1 cellular context compared by ENCODE assay signal in the genomic region with DNA sequence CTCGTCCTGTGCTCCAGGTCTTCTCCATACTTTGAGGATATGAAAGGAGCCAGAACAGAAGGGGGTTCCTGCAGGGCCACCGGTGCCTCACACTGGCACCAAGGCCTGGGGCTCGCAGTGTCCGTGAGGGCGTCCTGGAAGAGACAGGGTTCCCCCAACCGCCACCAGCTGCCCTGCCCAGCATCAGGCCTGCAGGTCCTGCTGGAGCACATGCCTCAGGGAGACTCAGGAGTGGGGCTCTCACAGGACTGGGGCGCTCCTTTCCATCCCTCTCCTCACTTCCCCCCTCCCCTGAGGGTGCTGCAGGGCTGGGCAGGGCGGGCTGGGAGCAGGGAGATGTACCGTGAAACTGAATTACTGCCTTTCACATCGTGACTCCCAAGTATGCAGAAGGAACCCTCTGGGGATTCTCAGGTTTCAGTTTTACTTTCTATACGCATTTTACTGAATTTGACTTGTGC.
TF ChIP-seq lines count a peak whose summit lies in the region.

No MANE protein-coding gene starts in this region.

TF ChIP-seq in WTC11, 78 proteins besides CTCF, POLR2A, EP300 and RAD21 (continued from another document):
- TF ChIP-seq, protein P1, sequence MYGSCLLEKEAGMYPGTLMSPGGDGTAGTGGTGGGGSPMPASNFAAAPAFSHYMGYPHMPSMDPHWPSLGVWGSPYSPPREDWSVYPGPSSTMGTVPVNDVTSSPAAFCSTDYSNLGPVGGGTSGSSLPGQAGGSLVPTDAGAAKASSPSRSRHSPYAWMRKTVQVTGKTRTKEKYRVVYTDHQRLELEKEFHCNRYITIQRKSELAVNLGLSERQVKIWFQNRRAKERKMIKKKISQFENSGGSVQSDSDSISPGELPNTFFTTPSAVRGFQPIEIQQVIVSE (CRISPR knock-in tag; IDR thresholded peaks at IDR 0.05; ENCODE audit: borderline replicate concordance), result no peak
- TF ChIP-seq ZNF671 (CRISPR knock-in tag; IDR thresholded peaks at IDR 0.05), result no peak
- TF ChIP-seq, protein P2, sequence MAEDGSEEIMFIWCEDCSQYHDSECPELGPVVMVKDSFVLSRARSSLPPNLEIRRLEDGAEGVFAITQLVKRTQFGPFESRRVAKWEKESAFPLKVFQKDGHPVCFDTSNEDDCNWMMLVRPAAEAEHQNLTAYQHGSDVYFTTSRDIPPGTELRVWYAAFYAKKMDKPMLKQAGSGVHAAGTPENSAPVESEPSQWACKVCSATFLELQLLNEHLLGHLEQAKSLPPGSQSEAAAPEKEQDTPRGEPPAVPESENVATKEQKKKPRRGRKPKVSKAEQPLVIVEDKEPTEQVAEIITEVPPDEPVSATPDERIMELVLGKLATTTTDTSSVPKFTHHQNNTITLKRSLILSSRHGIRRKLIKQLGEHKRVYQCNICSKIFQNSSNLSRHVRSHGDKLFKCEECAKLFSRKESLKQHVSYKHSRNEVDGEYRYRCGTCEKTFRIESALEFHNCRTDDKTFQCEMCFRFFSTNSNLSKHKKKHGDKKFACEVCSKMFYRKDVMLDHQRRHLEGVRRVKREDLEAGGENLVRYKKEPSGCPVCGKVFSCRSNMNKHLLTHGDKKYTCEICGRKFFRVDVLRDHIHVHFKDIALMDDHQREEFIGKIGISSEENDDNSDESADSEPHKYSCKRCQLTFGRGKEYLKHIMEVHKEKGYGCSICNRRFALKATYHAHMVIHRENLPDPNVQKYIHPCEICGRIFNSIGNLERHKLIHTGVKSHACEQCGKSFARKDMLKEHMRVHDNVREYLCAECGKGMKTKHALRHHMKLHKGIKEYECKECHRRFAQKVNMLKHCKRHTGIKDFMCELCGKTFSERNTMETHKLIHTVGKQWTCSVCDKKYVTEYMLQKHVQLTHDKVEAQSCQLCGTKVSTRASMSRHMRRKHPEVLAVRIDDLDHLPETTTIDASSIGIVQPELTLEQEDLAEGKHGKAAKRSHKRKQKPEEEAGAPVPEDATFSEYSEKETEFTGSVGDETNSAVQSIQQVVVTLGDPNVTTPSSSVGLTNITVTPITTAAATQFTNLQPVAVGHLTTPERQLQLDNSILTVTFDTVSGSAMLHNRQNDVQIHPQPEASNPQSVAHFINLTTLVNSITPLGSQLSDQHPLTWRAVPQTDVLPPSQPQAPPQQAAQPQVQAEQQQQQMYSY (CRISPR knock-in tag; IDR thresholded peaks at IDR 0.05), result no peak
- TF ChIP-seq IRF2 (CRISPR knock-in tag; IDR thresholded peaks at IDR 0.05; ENCODE audit: borderline replicate concordance, low read depth), result no peak
- TF ChIP-seq SOX15 (CRISPR knock-in tag; IDR thresholded peaks at IDR 0.05), result no peak
- TF ChIP-seq NR1H2 (CRISPR knock-in tag; IDR thresholded peaks at IDR 0.05), result no peak
- TF ChIP-seq, protein P3, sequence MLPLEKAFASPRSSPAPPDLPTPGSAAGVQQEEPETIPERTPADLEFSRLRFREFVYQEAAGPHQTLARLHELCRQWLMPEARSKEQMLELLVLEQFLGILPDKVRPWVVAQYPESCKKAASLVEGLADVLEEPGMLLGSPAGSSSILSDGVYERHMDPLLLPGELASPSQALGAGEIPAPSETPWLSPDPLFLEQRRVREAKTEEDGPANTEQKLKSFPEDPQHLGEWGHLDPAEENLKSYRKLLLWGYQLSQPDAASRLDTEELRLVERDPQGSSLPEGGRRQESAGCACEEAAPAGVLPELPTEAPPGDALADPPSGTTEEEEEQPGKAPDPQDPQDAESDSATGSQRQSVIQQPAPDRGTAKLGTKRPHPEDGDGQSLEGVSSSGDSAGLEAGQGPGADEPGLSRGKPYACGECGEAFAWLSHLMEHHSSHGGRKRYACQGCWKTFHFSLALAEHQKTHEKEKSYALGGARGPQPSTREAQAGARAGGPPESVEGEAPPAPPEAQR (CRISPR knock-in tag; IDR thresholded peaks at IDR 0.05), result no peak
- TF ChIP-seq, protein P4, sequence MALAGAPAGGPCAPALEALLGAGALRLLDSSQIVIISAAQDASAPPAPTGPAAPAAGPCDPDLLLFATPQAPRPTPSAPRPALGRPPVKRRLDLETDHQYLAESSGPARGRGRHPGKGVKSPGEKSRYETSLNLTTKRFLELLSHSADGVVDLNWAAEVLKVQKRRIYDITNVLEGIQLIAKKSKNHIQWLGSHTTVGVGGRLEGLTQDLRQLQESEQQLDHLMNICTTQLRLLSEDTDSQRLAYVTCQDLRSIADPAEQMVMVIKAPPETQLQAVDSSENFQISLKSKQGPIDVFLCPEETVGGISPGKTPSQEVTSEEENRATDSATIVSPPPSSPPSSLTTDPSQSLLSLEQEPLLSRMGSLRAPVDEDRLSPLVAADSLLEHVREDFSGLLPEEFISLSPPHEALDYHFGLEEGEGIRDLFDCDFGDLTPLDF (CRISPR knock-in tag; IDR thresholded peaks at IDR 0.05), result no peak
- TF ChIP-seq NR3C1 (CRISPR knock-in tag; conservative IDR thresholded peaks at IDR 0.05; ENCODE audit: low read depth), result no peak
- TF ChIP-seq, protein P5, sequence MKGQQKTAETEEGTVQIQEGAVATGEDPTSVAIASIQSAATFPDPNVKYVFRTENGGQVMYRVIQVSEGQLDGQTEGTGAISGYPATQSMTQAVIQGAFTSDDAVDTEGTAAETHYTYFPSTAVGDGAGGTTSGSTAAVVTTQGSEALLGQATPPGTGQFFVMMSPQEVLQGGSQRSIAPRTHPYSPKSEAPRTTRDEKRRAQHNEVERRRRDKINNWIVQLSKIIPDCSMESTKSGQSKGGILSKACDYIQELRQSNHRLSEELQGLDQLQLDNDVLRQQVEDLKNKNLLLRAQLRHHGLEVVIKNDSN (CRISPR knock-in tag; IDR thresholded peaks at IDR 0.05), result no peak
- TF ChIP-seq, protein P6, sequence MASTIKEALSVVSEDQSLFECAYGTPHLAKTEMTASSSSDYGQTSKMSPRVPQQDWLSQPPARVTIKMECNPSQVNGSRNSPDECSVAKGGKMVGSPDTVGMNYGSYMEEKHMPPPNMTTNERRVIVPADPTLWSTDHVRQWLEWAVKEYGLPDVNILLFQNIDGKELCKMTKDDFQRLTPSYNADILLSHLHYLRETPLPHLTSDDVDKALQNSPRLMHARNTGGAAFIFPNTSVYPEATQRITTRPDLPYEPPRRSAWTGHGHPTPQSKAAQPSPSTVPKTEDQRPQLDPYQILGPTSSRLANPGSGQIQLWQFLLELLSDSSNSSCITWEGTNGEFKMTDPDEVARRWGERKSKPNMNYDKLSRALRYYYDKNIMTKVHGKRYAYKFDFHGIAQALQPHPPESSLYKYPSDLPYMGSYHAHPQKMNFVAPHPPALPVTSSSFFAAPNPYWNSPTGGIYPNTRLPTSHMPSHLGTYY (CRISPR knock-in tag; IDR thresholded peaks at IDR 0.05), result no peak
